2 cellular contexts compared by ENCODE assay signal in genomic region chr11:15988693-15989231, GRCh38.
A peak's percentile ranks its signal among the peaks of the same experiment; 100 is the strongest.
TF ChIP-seq lines count a peak whose summit lies in the region.

No MANE protein-coding gene starts in this region.

TF ChIP-seq in H1, 55 proteins besides CTCF, POLR2A, EP300 and RAD21 (continued from another document):
- 0 out of 2 replicates have a peak, but pooled peaks have one; percentile 10 for TF ChIP-seq SUZ12 (IDR thresholded peaks at IDR 0.05; ENCODE audit: low read length)
- TF ChIP-seq, protein P1, sequence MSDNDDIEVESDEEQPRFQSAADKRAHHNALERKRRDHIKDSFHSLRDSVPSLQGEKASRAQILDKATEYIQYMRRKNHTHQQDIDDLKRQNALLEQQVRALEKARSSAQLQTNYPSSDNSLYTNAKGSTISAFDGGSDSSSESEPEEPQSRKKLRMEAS (IDR thresholded peaks at IDR 0.05): 0 out of 2 replicates have a peak, but pooled peaks have one; percentile 34
- TF ChIP-seq YY1 (IDR thresholded peaks at IDR 0.05; ENCODE audit: low read depth, low read length): 0 out of 2 replicates have a peak, but pooled peaks have one; percentile 24
- no peak for TF ChIP-seq ZNF274 (IDR thresholded peaks at IDR 0.05; ENCODE audit: borderline replicate concordance, extremely low read depth, low read length)

TF ChIP-seq in liver, 16 proteins besides CTCF, POLR2A, EP300 and RAD21 (continued from another document):
- TF ChIP-seq, protein P1 (IDR thresholded peaks at IDR 0.05): no peak
- TF ChIP-seq FOXA2 (IDR thresholded peaks at IDR 0.05): no peak
- TF ChIP-seq, protein P2, sequence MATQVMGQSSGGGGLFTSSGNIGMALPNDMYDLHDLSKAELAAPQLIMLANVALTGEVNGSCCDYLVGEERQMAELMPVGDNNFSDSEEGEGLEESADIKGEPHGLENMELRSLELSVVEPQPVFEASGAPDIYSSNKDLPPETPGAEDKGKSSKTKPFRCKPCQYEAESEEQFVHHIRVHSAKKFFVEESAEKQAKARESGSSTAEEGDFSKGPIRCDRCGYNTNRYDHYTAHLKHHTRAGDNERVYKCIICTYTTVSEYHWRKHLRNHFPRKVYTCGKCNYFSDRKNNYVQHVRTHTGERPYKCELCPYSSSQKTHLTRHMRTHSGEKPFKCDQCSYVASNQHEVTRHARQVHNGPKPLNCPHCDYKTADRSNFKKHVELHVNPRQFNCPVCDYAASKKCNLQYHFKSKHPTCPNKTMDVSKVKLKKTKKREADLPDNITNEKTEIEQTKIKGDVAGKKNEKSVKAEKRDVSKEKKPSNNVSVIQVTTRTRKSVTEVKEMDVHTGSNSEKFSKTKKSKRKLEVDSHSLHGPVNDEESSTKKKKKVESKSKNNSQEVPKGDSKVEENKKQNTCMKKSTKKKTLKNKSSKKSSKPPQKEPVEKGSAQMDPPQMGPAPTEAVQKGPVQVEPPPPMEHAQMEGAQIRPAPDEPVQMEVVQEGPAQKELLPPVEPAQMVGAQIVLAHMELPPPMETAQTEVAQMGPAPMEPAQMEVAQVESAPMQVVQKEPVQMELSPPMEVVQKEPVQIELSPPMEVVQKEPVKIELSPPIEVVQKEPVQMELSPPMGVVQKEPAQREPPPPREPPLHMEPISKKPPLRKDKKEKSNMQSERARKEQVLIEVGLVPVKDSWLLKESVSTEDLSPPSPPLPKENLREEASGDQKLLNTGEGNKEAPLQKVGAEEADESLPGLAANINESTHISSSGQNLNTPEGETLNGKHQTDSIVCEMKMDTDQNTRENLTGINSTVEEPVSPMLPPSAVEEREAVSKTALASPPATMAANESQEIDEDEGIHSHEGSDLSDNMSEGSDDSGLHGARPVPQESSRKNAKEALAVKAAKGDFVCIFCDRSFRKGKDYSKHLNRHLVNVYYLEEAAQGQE (IDR thresholded peaks at IDR 0.05): no peak
- no peak for TF ChIP-seq GABPA (IDR thresholded peaks at IDR 0.05 in 1 of 2, conservative IDR thresholded peaks at IDR 0.05 in 1 of 2)
- no peak for TF ChIP-seq HNF4G (IDR thresholded peaks at IDR 0.05)
- TF ChIP-seq JUND (IDR thresholded peaks at IDR 0.05): no peak
- no peak for TF ChIP-seq SP1 (IDR thresholded peaks at IDR 0.05)
- TF ChIP-seq RXRA (IDR thresholded peaks at IDR 0.05): no peak
- TF ChIP-seq ZBTB33 (IDR thresholded peaks at IDR 0.05): no peak
